ENCODE assay signal across 24 cellular contexts in genomic region chr10:5644930-5645329, GRCh38. TPM values are rescaled to one million over a fixed set of nuclear protein-coding genes. Genes with fewer than 3 reads are reported as not detected.
DNase-seq lines count a peak whose midpoint lies in the region; ATAC-seq, FAIRE-seq and TF ChIP-seq lines count a peak whose summit lies in the region.
"Had no signal": no experiment of that assay in that cellular context is flagged by ENCODE, and none has a peak within 500 bp of the region (broad histone marks: within the 10 kb centered on the region; RNA-seq: fewer than 3 reads in every experiment).

No MANE protein-coding gene starts in this region.

- TF ChIP-seq EP300 in tibial nerve (IDR thresholded peaks at IDR 0.05), result no peak

- no peaks in the 10 kb centered on the region for H3K9me3 Mint-ChIP-seq in nephron progenitor cell
- H3K9me3 Mint-ChIP-seq: activated CD4-positive, alpha-beta memory T cell treated with anti-CD3 and anti-CD28 coated beads, Interleukin-2, amount 10 ng/mL, durations not matched to agents 7 days and 5 days; naive thymus-derived CD8-positive, alpha-beta T cell; T-helper 2 cell treated with Interferon-gamma antibody and Interleukin-4, amounts not matched to agents 5 μg/mL and 100 μg/mL, for 36 hours had no signal

- H3K9me3 ChIP-seq in heart left ventricle (no peaks in the 10 kb centered on the region), tibial nerve (no peaks in the 10 kb centered on the region), adrenal gland (replicated peaks in 1 of 3) (no peaks in the 10 kb centered on the region)
- H3K9me3 ChIP-seq: SK-N-SH had no signal

- TF ChIP-seq POLR2A in heart left ventricle (IDR thresholded peaks at IDR 0.05) (no peak), tibial nerve (IDR thresholded peaks at IDR 0.05) (no peak), adrenal gland (IDR thresholded peaks at IDR 0.05) (no peak)

- TF ChIP-seq CTCF in heart left ventricle (IDR thresholded peaks at IDR 0.05) (no peak), nephron progenitor cell (IDR thresholded peaks at IDR 0.05) (no peak), tibial nerve (IDR thresholded peaks at IDR 0.05) (no peak), adrenal gland (IDR thresholded peaks at IDR 0.05) (no peak)

- H3K36me3 ChIP-seq in heart left ventricle, result peaks cover 0 to 52% (median 35%) of the 10 kb centered on the region in 9 donors
- H3K36me3 ChIP-seq in tibial nerve, result peaks cover 0 to 63% (median 4%) of the 10 kb centered on the region in 3 donors
- H3K36me3 ChIP-seq in adrenal gland (replicated peaks in 1 of 2), result peaks cover 0 to 50% of the 10 kb centered on the region in 2 donors

- peak; percentile 47 for FAIRE-seq in frontal cortex (lab: Jason Lieb, UNC)
- FAIRE-seq: astrocyte, H54 had no signal

- intact Hi-C loops in heart left ventricle (cut with DNase I) (no loop called here), left cardiac atrium (cut with DNase I) (no loop called here), adrenal gland (cut with DNase I) (no loop called here)

- H3K27ac Mint-ChIP-seq in nephron progenitor cell, result no peak overlapping the region
- H3K27ac Mint-ChIP-seq: activated CD4-positive, alpha-beta memory T cell treated with anti-CD3 and anti-CD28 coated beads, Interleukin-2, amount 10 ng/mL, durations not matched to agents 7 days and 5 days had no signal

- H3K27me3 ChIP-seq in heart left ventricle (no peaks in the 10 kb centered on the region), tibial nerve (no peaks in the 10 kb centered on the region), adrenal gland (no peaks in the 10 kb centered on the region)

- H3K4me1 Mint-ChIP-seq in nephron progenitor cell, result peaks cover 39% of the 10 kb centered on the region
- H3K4me1 Mint-ChIP-seq: activated CD4-positive, alpha-beta memory T cell treated with anti-CD3 and anti-CD28 coated beads, Interleukin-2, amount 10 ng/mL, durations not matched to agents 7 days and 5 days had no signal

- H3K27me3 Mint-ChIP-seq in nephron progenitor cell (ENCODE audit: low read depth, poor library complexity), result peaks cover 3% of the 10 kb centered on the region
- H3K27me3 Mint-ChIP-seq: activated CD4-positive, alpha-beta memory T cell treated with anti-CD3 and anti-CD28 coated beads, Interleukin-2, amount 10 ng/mL, durations not matched to agents 7 days and 5 days; naive thymus-derived CD8-positive, alpha-beta T cell had no signal

- H3K27ac ChIP-seq in heart left ventricle (peak overlapping the region in 11 of 12 donors; percentile 42 to 89 (median 72)), tibial nerve (peak overlapping the region in 3 of 4 donors; percentile 69 to 81 (median 78)), adrenal gland (peak overlapping the region in 1 of 5 donors; percentile 24)
- H3K27ac ChIP-seq: parathyroid adenoma had no signal

- H3K36me3 Mint-ChIP-seq in nephron progenitor cell (ENCODE audit: low read depth), result peaks cover 62% of the 10 kb centered on the region

- 84 to 92% (median 85%) methylated on average over 6 of the region's 6 CpGs for WGBS in heart left ventricle, 4 donors
- 89 to 90% methylated on average over 6 of the region's 6 CpGs for WGBS in tibial nerve, 2 donors
- 90 to 95% (median 93%) methylated on average over 6 of the region's 6 CpGs for WGBS in adrenal gland, 4 donors

- ATAC-seq in heart left ventricle (no peak), left cardiac atrium (no peak), HG03378 (IDR thresholded peaks at IDR 0.05; ENCODE audit: unreplicated experiment) (no peak)
- ATAC-seq: naive thymus-derived CD8-positive, alpha-beta T cell had no signal

- H3K4me1 ChIP-seq in heart left ventricle, result peaks cover 0 to 44% (median 34%) of the 10 kb centered on the region in 12 donors
- peaks cover 0 to 40% (median 14%) of the 10 kb centered on the region in 4 donors for H3K4me1 ChIP-seq in tibial nerve
- H3K4me1 ChIP-seq in adrenal gland (replicated peaks in 1 of 2), result peaks cover 0 to 14% of the 10 kb centered on the region in 2 donors
- H3K4me1 ChIP-seq: parathyroid adenoma had no signal

- no peak for DNase-seq in heart left ventricle
- DNase-seq in left cardiac atrium, result no peak
- no peak for DNase-seq in frontal cortex (ENCODE audit: low spot score in 2 of 2)
- no peak for DNase-seq in nephron progenitor cell
- DNase-seq in tibial nerve (ENCODE audit: low spot score in 2 of 2), result no peak
- DNase-seq in adrenal gland, result no peak
- DNase-seq in NCI-H69 (lab: John Stamatoyannopoulos, UW), result no peak
- DNase-seq: 8988T; activated CD4-positive, alpha-beta memory T cell treated with anti-CD3 and anti-CD28 coated beads, Interleukin-2, amount 10 ng/mL, durations not matched to agents 7 days and 5 days; activated CD4-positive, CD25-positive, alpha-beta regulatory T cell; AML-193; cerebellar nuclear complex; effector CD4-positive, alpha-beta T cell; naive thymus-derived CD8-positive, alpha-beta T cell; NCI-H446 treated with DMSO at 0.1 percent for 48 hours; NK-92 treated with Interleukin-12 subunit alpha and Interleukin-12 subunit beta, amount 100 ng/mL, for 24 hours; SK-N-SH; stimulated activated CD4-positive, alpha-beta T cell treated with anti-CD3 and anti-CD28 coated beads, Interleukin-2, amount 100 ng/mL, for 48 hours; stimulated activated naive CD4-positive, alpha-beta T cell treated with Interleukin-2 at 50 U/mL for 16 hours had no signal

- no peak overlapping the region for H3K4me3 ChIP-seq in heart left ventricle
- no peak overlapping the region for H3K4me3 ChIP-seq in tibial nerve
- H3K4me3 ChIP-seq in adrenal gland, result no peak overlapping the region

- peak overlapping the region; percentile 2 for H3K4me3 Mint-ChIP-seq in nephron progenitor cell
- H3K4me3 Mint-ChIP-seq: activated CD4-positive, alpha-beta memory T cell treated with anti-CD3 and anti-CD28 coated beads, Interleukin-2, amount 10 ng/mL, durations not matched to agents 7 days and 5 days; T-helper 2 cell treated with Interferon-gamma antibody and Interleukin-4, amounts not matched to agents 5 μg/mL and 100 μg/mL, for 36 hours had no signal

RNA-seq across cellular contexts. Expression of gene ASB13, which starts 21.5 kb away (rescaled TPM):
- 10 to 100 TPM; 12.0 to 18.6 (median 13.3) TPM for total RNA-seq in heart left ventricle
- 10 to 100 TPM in 1 of 2 donors, 1 to 10 TPM in 1; 9.9 to 11.2 TPM for polyA plus RNA-seq in heart left ventricle
- 10 to 100 TPM; 17.1 to 19.1 TPM for total RNA-seq in left cardiac atrium
- 18.8 TPM for total RNA-seq in frontal cortex
- total RNA-seq in tibial nerve, result 10 to 100 TPM; 18.3 to 39.2 (median 32.3) TPM
- total RNA-seq in adrenal gland, result 10 to 100 TPM; 34.6 to 65.9 (median 48.0) TPM
- polyA plus RNA-seq in adrenal gland, result 10 to 100 TPM; 24.4 to 44.8 (median 39.1) TPM

RNA-seq across cellular contexts. Expression of gene TASOR2, which starts 39.7 kb away (rescaled TPM):
- total RNA-seq in heart left ventricle, result 10 to 100 TPM; 28.7 to 47.2 (median 35.5) TPM
- 10 to 100 TPM in 1 of 2 donors, 1 to 10 TPM in 1; 9.6 to 16.9 TPM for polyA plus RNA-seq in heart left ventricle
- 10 to 100 TPM; 32.1 to 49.2 TPM for total RNA-seq in left cardiac atrium
- 102 TPM for total RNA-seq in frontal cortex
- total RNA-seq in tibial nerve, result 10 to 100 TPM; 67.3 to 83.7 (median 79.6) TPM
- total RNA-seq in adrenal gland, result 100 to 1,000 TPM in 2 of 8 donors, 10 to 100 TPM in 6; 36.6 to 182 (median 53.1) TPM
- polyA plus RNA-seq in adrenal gland, result 10 to 100 TPM; 15.4 to 43.4 (median 32.2) TPM
